ENCODE assay signal across 15 cellular contexts in genomic region chr16:12392585-12393089, GRCh38.
DNase-seq lines count a peak whose midpoint lies in the region; TF ChIP-seq lines count a peak whose summit lies in the region.
"Had no signal": no experiment of that assay in that cellular context is flagged by ENCODE, and none has a peak within 500 bp of the region (broad histone marks: within the 10 kb centered on the region; RNA-seq: fewer than 3 reads in every experiment).

No MANE protein-coding gene starts in this region.

- peak; percentile 28 for TF ChIP-seq CTCF in GM12873 (IDR thresholded peaks at IDR 0.05; ENCODE audit: insufficient read depth, low read depth, low read length, missing control alignments)
- TF ChIP-seq CTCF in left ventricle myocardium inferior (IDR thresholded peaks at IDR 0.05; ENCODE audit: borderline replicate concordance) = no peak
- no peak for TF ChIP-seq CTCF in WERI-Rb-1 (IDR thresholded peaks at IDR 0.05; ENCODE audit: low read depth, low read length)

- DNase-seq in left ventricle myocardium inferior = no peak
- DNase-seq in superior temporal gyrus (ENCODE audit: extremely low spot score) = peak; percentile 39
- DNase-seq in stimulated activated CD4-positive, alpha-beta T cell treated with anti-CD3 and anti-CD28 coated beads, Interleukin-4, amount 100 ng/mL, for 1 hour = no peak
- no peak for DNase-seq in NCI-H2196 (lab: John Stamatoyannopoulos, UW; ENCODE audit: unreplicated experiment)
- no peak for DNase-seq in WERI-Rb-1
- DNase-seq in KG1 (lab: John Stamatoyannopoulos, UW) = no peak
- DNase-seq: activated naive CD8-positive, alpha-beta T cell treated with anti-CD3 and anti-CD28 coated beads, Interleukin-2, amount 10 ng/mL, durations not matched to agents 7 days and 5 days; Caco-2; cortex of kidney; naive thymus-derived CD4-positive, alpha-beta T cell; NCI-H2029 treated with DMSO at 0.1 percent for 48 hours; SJCRH30 had no signal

- H3K36me3 ChIP-seq in left ventricle myocardium inferior (no peaks in the 10 kb centered on the region), WERI-Rb-1 (0 out of 2 replicates have a peak, but pooled peaks cover 2% of the 10 kb centered on the region)
- H3K36me3 ChIP-seq: SJCRH30 had no signal

- no peak overlapping the region for H3K4me3 ChIP-seq in left ventricle myocardium inferior
- no peak overlapping the region for H3K4me3 ChIP-seq in WERI-Rb-1 (ENCODE audit: low read depth, low read length)
- H3K4me3 ChIP-seq: SJCRH30, skin epidermis had no signal

- no peaks in the 10 kb centered on the region for H3K27me3 ChIP-seq in left ventricle myocardium inferior (ENCODE audit: low read depth)
- no peaks in the 10 kb centered on the region for H3K27me3 ChIP-seq in WERI-Rb-1 (ENCODE audit: insufficient read depth, low read depth, severe bottlenecking)
- H3K27me3 ChIP-seq: SJCRH30 had no signal

- intact Hi-C loops in left ventricle myocardium inferior (cut with micrococcal nuclease) = no loop called here

- no peaks in the 10 kb centered on the region for H3K4me1 ChIP-seq in left ventricle myocardium inferior
- H3K4me1 ChIP-seq: Caco-2, SJCRH30 had no signal

- H3K27ac ChIP-seq in angular gyrus (ENCODE audit: low read depth, low read length) (peak overlapping the region; percentile 65), left ventricle myocardium inferior (replicated peaks) (peak overlapping the region; percentile 48), WERI-Rb-1 (no peak overlapping the region)
- H3K27ac ChIP-seq: SJCRH30 had no signal

- H3K9me3 ChIP-seq in left ventricle myocardium inferior (replicated peaks) (no peaks in the 10 kb centered on the region), WERI-Rb-1 (ENCODE audit: severe bottlenecking) (no peaks in the 10 kb centered on the region)
- H3K9me3 ChIP-seq: Caco-2, SJCRH30 had no signal
